Comparison of ENCODE assay signal across 18 cellular contexts in genomic region chrX:64192673-64193072, GRCh38. TPM values are rescaled to one million over a fixed set of nuclear protein-coding genes. Genes with fewer than 3 reads are reported as not detected.
DNase-seq lines count a peak whose midpoint lies in the region; ATAC-seq and TF ChIP-seq lines count a peak whose summit lies in the region.
"Had no signal": no experiment of that assay in that cellular context is flagged by ENCODE, and none has a peak within 500 bp of the region (broad histone marks: within the 10 kb centered on the region; RNA-seq: fewer than 3 reads in every experiment).

No MANE protein-coding gene starts in this region.

- H3K36me3 Mint-ChIP-seq in T-helper 17 cell (ENCODE audit: low read depth) = peaks cover 4% of the 10 kb centered on the region

- no peak overlapping the region for H3K4me3 ChIP-seq in osteoblast (ENCODE audit: insufficient read depth, low read length)
- H3K4me3 ChIP-seq: BLaER1 treated with 17β-estradiol and CSF1 and Interleukin-3, amounts not matched to agents 10 nM and 100 nM; GM12878; GM23338 had no signal

- H3K79me2 ChIP-seq in osteoblast (ENCODE audit: insufficient read depth, low read length) = no peaks in the 10 kb centered on the region

- H3K4me2 ChIP-seq in osteoblast (ENCODE audit: insufficient read depth, low read length) = no peak overlapping the region
- H3K4me2 ChIP-seq: BLaER1 treated with 17β-estradiol and CSF1 and Interleukin-3, amounts not matched to agents 10 nM and 100 nM; GM23338 had no signal

- no peaks in the 10 kb centered on the region for H3K36me3 ChIP-seq in osteoblast (ENCODE audit: insufficient read depth, low read length)

- no peaks in the 10 kb centered on the region for H3K27me3 ChIP-seq in osteoblast (ENCODE audit: insufficient read depth, low read length)

- no peaks in the 10 kb centered on the region for H3K4me1 ChIP-seq in osteoblast (ENCODE audit: insufficient read depth, low read length)
- H3K4me1 ChIP-seq: BLaER1 treated with 17β-estradiol and CSF1 and Interleukin-3, amounts not matched to agents 10 nM and 100 nM had no signal

- no peak overlapping the region for H2AFZ ChIP-seq in osteoblast (ENCODE audit: low read length)
- H2AFZ ChIP-seq: GM23338 had no signal

- H3K4me3 Mint-ChIP-seq in T-helper 17 cell = no peak overlapping the region
- H3K4me3 Mint-ChIP-seq: B cell; CD8-positive, alpha-beta T cell; GM23338; IgD-negative memory B cell had no signal

- TF ChIP-seq CTCF in osteoblast (IDR thresholded peaks at IDR 0.05; ENCODE audit: extremely low read depth, low read depth, low read length) = no peak

- no peak for DNase-seq in T-helper 17 cell
- peak; percentile 41 for DNase-seq in Right ventricle myocardium superior
- DNase-seq in left cardiac atrium = no peak
- DNase-seq in osteoblast (ENCODE audit: insufficient read length, low spot score, missing footprints) = peak; percentile 52
- DNase-seq in hypothalamus (lab: John Stamatoyannopoulos, UW) = no peak
- DNase-seq: Calu3, DMS79 treated with DMSO at 0.1 percent for 48 hours, GF-D8 had no signal

- H3K9me3 ChIP-seq in T-helper 17 cell (ENCODE audit: control insufficient read depth, low read length, poor library complexity, severe bottlenecking) (no peaks in the 10 kb centered on the region), osteoblast (ENCODE audit: low read depth, low read length) (no peaks in the 10 kb centered on the region)
- H3K9me3 ChIP-seq: BLaER1 treated with 17β-estradiol and CSF1 and Interleukin-3, amounts not matched to agents 10 nM and 100 nM had no signal

- ATAC-seq in T-helper 17 cell (no peak), Right ventricle myocardium superior (ENCODE audit: poor library complexity) (peak; percentile 69), left cardiac atrium (peak; percentile 58 to 68), GM19467 (IDR thresholded peaks at IDR 0.05; ENCODE audit: unreplicated experiment) (no peak), GM21381 (IDR thresholded peaks at IDR 0.05; ENCODE audit: unreplicated experiment) (no peak)
- ATAC-seq: CD8-positive, alpha-beta T cell; GM12878; GM23338; HepG2 had no signal

- no peaks in the 10 kb centered on the region for H3K27me3 Mint-ChIP-seq in T-helper 17 cell
- H3K27me3 Mint-ChIP-seq: B cell, IgD-negative memory B cell had no signal

- intact Hi-C loops in Right ventricle myocardium superior (cut with DNase I) (no loop called here), left cardiac atrium (cut with DNase I) (no loop called here)

- peak overlapping the region; percentile 61 for H3K27ac Mint-ChIP-seq in T-helper 17 cell
- H3K27ac Mint-ChIP-seq: B cell; CD8-positive, alpha-beta T cell; GM23338; IgD-negative memory B cell had no signal

- no peak overlapping the region for H3K27ac ChIP-seq in osteoblast (ENCODE audit: low read depth, low read length)
- H3K27ac ChIP-seq: BLaER1 treated with 17β-estradiol and CSF1 and Interleukin-3, amounts not matched to agents 10 nM and 100 nM had no signal

- no peaks in the 10 kb centered on the region for H4K20me1 ChIP-seq in osteoblast (ENCODE audit: insufficient read depth, low read length)

- H3K4me1 Mint-ChIP-seq in T-helper 17 cell = no peaks in the 10 kb centered on the region
- H3K4me1 Mint-ChIP-seq: B cell, IgD-negative memory B cell had no signal

RNA-seq across cellular contexts. Expression of gene AMER1, which starts 12.8 kb away (rescaled TPM):
- total RNA-seq in T-helper 17 cell = 1 to 10 TPM; 3.2 to 3.8 TPM
- 4.4 TPM for total RNA-seq in Right ventricle myocardium superior
- 1 to 10 TPM; 3.6 to 3.8 TPM for total RNA-seq in left cardiac atrium
- 2.4 and 2.5 TPM in 2 replicates for total RNA-seq in osteoblast

RNA-seq across cellular contexts. Expression of gene ASB12, which starts 37.7 kb away (rescaled TPM):
- under 1 TPM in 1 of 2 donors, not detected in 1; 0.22 TPM for total RNA-seq in T-helper 17 cell
- 2.7 TPM for total RNA-seq in Right ventricle myocardium superior
- 1 to 10 TPM in 1 of 2 donors, under 1 TPM in 1; 0.63 to 1.4 TPM for total RNA-seq in left cardiac atrium
- 0.29 TPM in 1 of 2 replicates, not detected in the other for total RNA-seq in osteoblast
- total RNA-seq: A172; Calu3; CD8-positive, alpha-beta T cell; GM12878; HepG2 had no signal

Comparison
In these comparisons a context has a peak if more than half of its experiments do, and no peak if none do; other contexts are left out.
1. DNase-seq: peak in Right ventricle myocardium superior (single experiment) and osteoblast (single experiment); none in T-helper 17 cell (0 of 3), left cardiac atrium (single experiment) and hypothalamus (0 of 51).
2. ATAC-seq: peak in Right ventricle myocardium superior (single experiment) and left cardiac atrium (2 of 2); none in T-helper 17 cell (single experiment), GM19467 (single experiment) and GM21381 (single experiment).